8 cellular contexts compared by ENCODE assay signal in genomic region chr22:19679476-19680099, GRCh38. TPM values are rescaled to one million over a fixed set of nuclear protein-coding genes. Genes with fewer than 3 reads are reported as not detected.
A peak's percentile ranks its signal among the peaks of the same experiment; 100 is the strongest.
DNase-seq lines count a peak whose midpoint lies in the region; ATAC-seq, FAIRE-seq and TF ChIP-seq lines count a peak whose summit lies in the region.

No MANE protein-coding gene starts in this region.

- POLR2A ChIA-PET in SK-N-SH (lab: Yijun Ruan, JAX): no interaction called here
- POLR2A ChIA-PET in HepG2 (lab: Yijun Ruan, JAX): no interaction called here

- TF ChIP-seq RAD21 in SK-N-SH (IDR thresholded peaks at IDR 0.05; ENCODE audit: low read length): peak; percentile 60
- peak; percentile 68 for TF ChIP-seq RAD21 in HepG2 (CRISPR knock-in tag; IDR thresholded peaks at IDR 0.05)

- H3K36me3 ChIP-seq in DOHH2 (ENCODE audit: control insufficient read depth, low read length): no peaks in the 10 kb centered on the region
- no peaks in the 10 kb centered on the region for H3K36me3 ChIP-seq in SK-N-SH (replicated peaks in 1 of 2; ENCODE audit: control insufficient read depth in 1 of 2, insufficient read depth in 2 of 2, low read length in 1 of 2)
- no peaks in the 10 kb centered on the region for H3K36me3 ChIP-seq in body of pancreas (replicated peaks in 1 of 2; ENCODE audit: insufficient read depth in 1 of 2, low read depth in 2 of 2)
- no peaks in the 10 kb centered on the region for H3K36me3 ChIP-seq in HepG2 (replicated peaks in 1 of 2; ENCODE audit: control insufficient read depth in 1 of 2, insufficient read depth in 2 of 2, low read length in 2 of 2)

- H3K9ac ChIP-seq in SK-N-SH (no peak overlapping the region), HepG2 (ENCODE audit: insufficient read depth, low read depth, low read length) (no peak overlapping the region)

- H3K4me1 ChIP-seq in DOHH2 (ENCODE audit: control insufficient read depth, low read length) (no peaks in the 10 kb centered on the region), SK-N-SH (ENCODE audit: control insufficient read depth in 1 of 2, insufficient read depth in 2 of 2, low read depth in 1 of 2, low read length in 1 of 2) (no peaks in the 10 kb centered on the region), body of pancreas (no peaks in the 10 kb centered on the region), HepG2 (ENCODE audit: insufficient read depth, low read length) (no peaks in the 10 kb centered on the region)

- intact Hi-C loops in body of pancreas (cut with DNase I) (no loop called here), HepG2 (cut with micrococcal nuclease; ENCODE audit: unreplicated experiment) (no loop called here)

- 60% methylated on average over 2 of the region's 15 CpGs for WGBS in SK-N-SH (ENCODE audit: low lambda C conversion rate)
- 27 to 70% methylated on average over 2 to 15 of the region's 15 CpGs for WGBS in body of pancreas, 2 donors
- WGBS in HepG2 (ENCODE audit: low lambda C conversion rate): 45% methylated on average over 2 of the region's 15 CpGs

- H3F3A ChIP-seq in DOHH2 (ENCODE audit: control insufficient read depth, insufficient read depth) (no peaks in the 10 kb centered on the region), SK-N-SH (replicated peaks; ENCODE audit: insufficient read depth) (no peaks in the 10 kb centered on the region)

- H3K9me3 ChIP-seq in DOHH2 (ENCODE audit: control insufficient read depth, insufficient read depth, low read length): no peaks in the 10 kb centered on the region
- H3K9me3 ChIP-seq in SK-N-SH: no peaks in the 10 kb centered on the region
- H3K9me3 ChIP-seq in body of pancreas: no peaks in the 10 kb centered on the region
- H3K9me3 ChIP-seq in HepG2 (ENCODE audit: low read length): no peaks in the 10 kb centered on the region

- H3K27ac ChIP-seq in DOHH2 (ENCODE audit: low read depth, low read length) (no peak overlapping the region), SK-N-SH (ENCODE audit: low read depth in 2 of 2, low read length in 1 of 2) (no peak overlapping the region), body of pancreas (no peak overlapping the region), HepG2 (ENCODE audit: extremely low read length, insufficient read depth, low read length) (no peak overlapping the region)

- H4K20me1 ChIP-seq in DOHH2 (ENCODE audit: control insufficient read depth, insufficient read depth, low read depth, low read length): no peaks in the 10 kb centered on the region; the same call in 1 of the 2 replicates
- no peaks in the 10 kb centered on the region for H4K20me1 ChIP-seq in SK-N-SH (ENCODE audit: insufficient read depth)
- no peaks in the 10 kb centered on the region for H4K20me1 ChIP-seq in HepG2 (ENCODE audit: insufficient read depth, low read length)

- CTCF ChIA-PET in SK-N-SH (lab: Yijun Ruan, JAX): interaction anchor here (0.6 to 3.7 kb wide), 26 partner anchors 10 to 511 kb away, joined by 3 to 31 read pairs (median 4); partner anchors contain the start of gene GP1BB
- CTCF ChIA-PET in HepG2 (lab: Yijun Ruan, JAX; ENCODE audit: low intra/inter-chr PET ratio, low total read pairs): interaction anchor here (0.7 to 1.9 kb wide), 2 partner anchors 38 to 231 kb away, joined by 4 to 14 read pairs; no protein-coding TSS in a partner anchor

- H3K4me2 ChIP-seq in DOHH2 (ENCODE audit: low read length) (no peak overlapping the region), SK-N-SH (no peak overlapping the region), HepG2 (ENCODE audit: low read depth, low read length) (no peak overlapping the region)

- H2AFZ ChIP-seq in SK-N-SH (ENCODE audit: low read depth) (no peak overlapping the region), HepG2 (ENCODE audit: low read length) (no peak overlapping the region)

- TF ChIP-seq POLR2A in body of pancreas (IDR thresholded peaks at IDR 0.05) (no peak), HepG2 (IDR thresholded peaks at IDR 0.05; ENCODE audit: insufficient read depth in 1 of 2, low read depth in 2 of 2, low read length in 2 of 2) (no peak)

- H3K4me3 ChIP-seq in DOHH2 (ENCODE audit: low read length) (no peak overlapping the region), SK-N-SH (ENCODE audit: low read depth in 2 of 2, low read length in 1 of 2) (no peak overlapping the region), body of pancreas (no peak overlapping the region), HepG2 (replicated peaks in 1 of 3; ENCODE audit: insufficient read depth in 1 of 3, low read depth in 2 of 3, low read length in 3 of 3) (no peak overlapping the region)

- in situ Hi-C loops in HepG2 (cut with HindIII; ENCODE audit: extremely low pct_ligation_motif_present, low pct_unique_long_range_greater_than_20kb): loop anchor here (5.0 kb wide), 1 partner anchor 43 kb away; the partner anchor contains the start of gene GP1BB

- peak; percentile 74 for DNase-seq in SK-N-SH
- DNase-seq in body of pancreas: peak; percentile 23 to 54 (median 42)
- DNase-seq in HepG2 (ENCODE audit: low spot score): no peak
- peak; percentile 9 to 24 for DNase-seq in stimulated activated CD8-positive, alpha-beta memory T cell treated with anti-CD3 and anti-CD28 coated beads, Interleukin-2, amount 100 ng/mL, for 1 hour (ENCODE audit: low read depth in 2 of 2)
- no peak for DNase-seq in MV-4-11 (lab: John Stamatoyannopoulos, UW)

- H3K79me2 ChIP-seq in DOHH2 (ENCODE audit: control insufficient read depth, low read length) (no peaks in the 10 kb centered on the region), SK-N-SH (ENCODE audit: insufficient read depth) (no peaks in the 10 kb centered on the region), HepG2 (ENCODE audit: insufficient read depth, low read length) (no peaks in the 10 kb centered on the region)

- H3K27me3 ChIP-seq in DOHH2 (ENCODE audit: control insufficient read depth, low read length) (peaks cover 19% of the 10 kb centered on the region), SK-N-SH (ENCODE audit: insufficient read depth) (no peaks in the 10 kb centered on the region), body of pancreas (no peaks in the 10 kb centered on the region), HepG2 (ENCODE audit: control insufficient read depth in 1 of 2, insufficient read depth in 2 of 2, low read length in 2 of 2) (peaks cover 0 to 15% of the 10 kb centered on the region in 2 experiments; a peak in 3 of 5 replicates)

- ATAC-seq in body of pancreas: no peak
- peak; percentile 94 for ATAC-seq in HepG2
- no peak for ATAC-seq in GM19467 (IDR thresholded peaks at IDR 0.05; ENCODE audit: unreplicated experiment)
- ATAC-seq in HG02885 (IDR thresholded peaks at IDR 0.05; ENCODE audit: poor library complexity, unreplicated experiment): no peak

- no peak for FAIRE-seq in HepG2 (lab: Jason Lieb, UNC)

- no TSS peak for BruUV-seq in HepG2 (replicated peaks; lab: Mats Ljungman, UMichigan)

- TF ChIP-seq CTCF in DOHH2 (IDR thresholded peaks at IDR 0.05; ENCODE audit: low read depth, low read length, poor library complexity, severe bottlenecking) (peak; percentile 95), SK-N-SH (IDR thresholded peaks at IDR 0.05) (peak; percentile 71), body of pancreas (IDR thresholded peaks at IDR 0.05) (peak; percentile 46 to 71 (median 53)), HepG2 (CRISPR knock-in tag; IDR thresholded peaks at IDR 0.05) (peak; percentile 82)

- no peak for TF ChIP-seq EP300 in SK-N-SH (IDR thresholded peaks at IDR 0.05; ENCODE audit: borderline replicate concordance in 1 of 2, low read depth in 1 of 2, low read length in 1 of 2)
- TF ChIP-seq EP300 in HepG2 (IDR thresholded peaks at IDR 0.05; ENCODE audit: low read depth in 2 of 2, low read length in 2 of 2): no peak
- no peak for TF ChIP-seq EP300 in HepG2 (CRISPR knock-in tag; IDR thresholded peaks at IDR 0.05; ENCODE audit: borderline replicate concordance)

- H3K9me2 ChIP-seq in DOHH2 (replicated peaks; ENCODE audit: control insufficient read depth, low read length) (no peaks in the 10 kb centered on the region), SK-N-SH (no peaks in the 10 kb centered on the region)

RNA-seq across cellular contexts. Expression of gene SEPTIN5, which starts 34.7 kb away (rescaled TPM):
- polyA plus RNA-seq in SK-N-SH (2012; rRNA removed) (10.4 and 14.0 TPM in 2 replicates), HepG2 (2011; rRNA removed) (0.33 and 0.55 TPM in 2 replicates)
- polyA plus RNA-seq in SK-N-SH (2012; cell fraction: cytosol; rRNA removed): 6.1 and 11.1 TPM in 2 replicates
- 34.8 and 52.6 TPM in 2 replicates for polyA plus RNA-seq in SK-N-SH (2012; cell fraction: nucleus; rRNA removed)
- total RNA-seq in body of pancreas (10 to 100 TPM; 15.0 to 15.2 TPM), HepG2 (2016; rRNA removed; fragmentation: Illumina TruSeq; extraction: Trizol) (not detected in 2 replicates)
- total RNA-seq in HepG2 (2016; cell fraction: cytosol; rRNA removed; fragmentation: Illumina TruSeq; extraction: Trizol; ENCODE audit: low read depth): 0.09 and 0.20 TPM in 2 replicates
- not detected in 2 replicates for total RNA-seq in HepG2 (2016; cell fraction: insoluble cytoplasmic fraction; rRNA removed; fragmentation: Illumina TruSeq; extraction: Trizol)
- total RNA-seq in HepG2 (2016; cell fraction: membrane; rRNA removed; fragmentation: Illumina TruSeq; extraction: Trizol): 0.06 and 0.10 TPM in 2 replicates
- total RNA-seq in HepG2 (2016; cell fraction: nucleus; rRNA removed; fragmentation: Illumina TruSeq; extraction: Trizol): not detected in 2 replicates
- polyA plus RNA-seq in HepG2 (2011; cell fraction: cytosol; rRNA removed): 0.04 TPM in 1 of 2 replicates, not detected in the other
- 0.57 and 0.82 TPM in 2 replicates for polyA plus RNA-seq in HepG2 (2011; cell fraction: nucleus; rRNA removed)
- polyA plus RNA-seq in HepG2 (2012): 0.08 TPM in 1 of 2 replicates, not detected in the other
- polyA plus RNA-seq in HepG2 (2016; cell fraction: cytosol; fragmentation: Illumina TruSeq; extraction: Trizol; ENCODE audit: low read depth): 0.15 and 0.23 TPM in 2 replicates
- not detected in 2 replicates for polyA plus RNA-seq in HepG2 (2016; cell fraction: insoluble cytoplasmic fraction; fragmentation: Illumina TruSeq; extraction: Trizol; ENCODE audit: low read depth)
- polyA plus RNA-seq in HepG2 (2016; cell fraction: membrane; fragmentation: Illumina TruSeq; extraction: Trizol; ENCODE audit: low read depth): 0.23 and 0.58 TPM in 2 replicates
- polyA plus RNA-seq in HepG2 (2016; cell fraction: nucleus; fragmentation: Illumina TruSeq; extraction: Trizol; ENCODE audit: insufficient read depth, low read depth): 0.28 TPM in 1 of 2 replicates, not detected in the other
- polyA minus RNA-seq in HepG2 (2011; rRNA and poly(A)+ RNA removed; ENCODE audit: low replicate concordance): 1.0 and 1.5 TPM in 2 replicates
- not detected in 2 replicates for polyA minus RNA-seq in HepG2 (2011; cell fraction: cytosol; rRNA and poly(A)+ RNA removed)
- 0.77 TPM in 1 of 2 replicates, not detected in the other for polyA minus RNA-seq in HepG2 (2011; cell fraction: nucleus; rRNA and poly(A)+ RNA removed)

RNA-seq across cellular contexts. Expression of gene GP1BB, which starts 43.8 kb away (rescaled TPM):
- polyA plus RNA-seq in SK-N-SH (2012; rRNA removed) (0.49 and 1.5 TPM in 2 replicates), HepG2 (2011; rRNA removed) (0.07 TPM in 1 of 2 replicates, not detected in the other)
- 0.49 and 0.85 TPM in 2 replicates for polyA plus RNA-seq in SK-N-SH (2012; cell fraction: cytosol; rRNA removed)
- polyA plus RNA-seq in SK-N-SH (2012; cell fraction: nucleus; rRNA removed): 7.2 and 43.4 TPM in 2 replicates
- total RNA-seq in body of pancreas (10 to 100 TPM in 1 of 2 donors, 1 to 10 TPM in 1; 6.2 to 29.7 TPM), HepG2 (2016; rRNA removed; fragmentation: Illumina TruSeq; extraction: Trizol) (not detected in 2 replicates)
- not detected in 2 replicates for total RNA-seq in HepG2 (2016; cell fraction: cytosol; rRNA removed; fragmentation: Illumina TruSeq; extraction: Trizol; ENCODE audit: low read depth)
- not detected in 2 replicates for total RNA-seq in HepG2 (2016; cell fraction: insoluble cytoplasmic fraction; rRNA removed; fragmentation: Illumina TruSeq; extraction: Trizol)
- total RNA-seq in HepG2 (2016; cell fraction: membrane; rRNA removed; fragmentation: Illumina TruSeq; extraction: Trizol): 0.10 TPM in 1 of 2 replicates, not detected in the other
- total RNA-seq in HepG2 (2016; cell fraction: nucleus; rRNA removed; fragmentation: Illumina TruSeq; extraction: Trizol): not detected in 2 replicates
- polyA plus RNA-seq in HepG2 (2011; cell fraction: cytosol; rRNA removed): 0.16 TPM in 1 of 2 replicates, not detected in the other
- 0.47 TPM in 1 of 2 replicates, not detected in the other for polyA plus RNA-seq in HepG2 (2011; cell fraction: nucleus; rRNA removed)
- not detected in 2 replicates for polyA plus RNA-seq in HepG2 (2012)
- polyA plus RNA-seq in HepG2 (2016; cell fraction: cytosol; fragmentation: Illumina TruSeq; extraction: Trizol; ENCODE audit: low read depth): not detected in 2 replicates
- polyA plus RNA-seq in HepG2 (2016; cell fraction: insoluble cytoplasmic fraction; fragmentation: Illumina TruSeq; extraction: Trizol; ENCODE audit: low read depth): not detected in 2 replicates
- polyA plus RNA-seq in HepG2 (2016; cell fraction: membrane; fragmentation: Illumina TruSeq; extraction: Trizol; ENCODE audit: low read depth): not detected in 2 replicates
- polyA plus RNA-seq in HepG2 (2016; cell fraction: nucleus; fragmentation: Illumina TruSeq; extraction: Trizol; ENCODE audit: insufficient read depth, low read depth): not detected in 2 replicates
- polyA minus RNA-seq in HepG2 (2011; rRNA and poly(A)+ RNA removed; ENCODE audit: low replicate concordance): 0.32 TPM in 1 of 2 replicates, not detected in the other
- not detected in 2 replicates for polyA minus RNA-seq in HepG2 (2011; cell fraction: cytosol; rRNA and poly(A)+ RNA removed)
- polyA minus RNA-seq in HepG2 (2011; cell fraction: nucleus; rRNA and poly(A)+ RNA removed): not detected in 2 replicates

Comparison
In these comparisons a context has a peak if more than half of its experiments do, and no peak if none do; other contexts are left out.
1. DNase-seq: peak in SK-N-SH (single experiment), body of pancreas (4 of 4) and stimulated activated CD8-positive, alpha-beta memory T cell treated with anti-CD3 and anti-CD28 coated beads, Interleukin-2, amount 100 ng/mL, for 1 hour (2 of 2); none in HepG2 (single experiment) and MV-4-11 (single experiment).
2. RNA of gene SEPTIN5, which starts 34.7 kb away (total RNA-seq): 15.0 to 15.2 TPM in body of pancreas; 0.06 to 0.20 TPM in HepG2; every median in the first group is over 4 times any median in the second.
3. RNA of gene GP1BB, which starts 43.8 kb away (total RNA-seq): 6.2 to 29.7 TPM in body of pancreas; 0.10 TPM in HepG2; every median in the first group is over 4 times any median in the second.
4. Peak in every context shown above with its lines, with median percentiles within 50 percentile points of each other: CTCF ChIP-seq.